In genomic region chr12:78951746-78952532, GRCh38 we compare ENCODE assay signal across 15 cellular contexts.
DNase-seq lines count a peak whose midpoint lies in the region; ATAC-seq, FAIRE-seq and TF ChIP-seq lines count a peak whose summit lies in the region.
"Had no signal": no experiment of that assay in that cellular context is flagged by ENCODE, and none has a peak within 500 bp of the region (broad histone marks: within the 10 kb centered on the region; RNA-seq: fewer than 3 reads in every experiment).

No MANE protein-coding gene starts in this region.

- no peak for FAIRE-seq in pancreas (lab: Jason Lieb, UNC)
- FAIRE-seq: K562, kidney had no signal

- ATAC-seq in pancreas (no peak), HG03045 (IDR thresholded peaks at IDR 0.05; ENCODE audit: unreplicated experiment) (no peak)
- ATAC-seq: K562 had no signal

- H3K27me3 ChIP-seq in spleen (replicated peaks in 1 of 7) (no peaks in the 10 kb centered on the region), pancreas (no peaks in the 10 kb centered on the region)
- H3K27me3 ChIP-seq: esophagus squamous epithelium, transverse colon had no signal

- H3K9me3 ChIP-seq in spleen (peaks cover 0 to 17% (median 3%) of the 10 kb centered on the region in 8 donors), pancreas (no peaks in the 10 kb centered on the region)
- H3K9me3 ChIP-seq: esophagus squamous epithelium, transverse colon had no signal

- H3K36me3 ChIP-seq in spleen (no peaks in the 10 kb centered on the region), pancreas (no peaks in the 10 kb centered on the region)
- H3K36me3 ChIP-seq: esophagus squamous epithelium, transverse colon had no signal

- intact Hi-C loops in spleen (cut with DNase I; ENCODE audit: low total_unique reads) (no loop called here), pancreas (cut with DNase I) (no loop called here)

- H3K27ac ChIP-seq in spleen: no peak overlapping the region
- no peak overlapping the region for H3K27ac ChIP-seq in pancreas
- H3K27ac ChIP-seq: esophagus squamous epithelium, transverse colon had no signal

- no peak overlapping the region for H3K4me3 ChIP-seq in spleen
- no peak overlapping the region for H3K4me3 ChIP-seq in pancreas
- H3K4me3 ChIP-seq: esophagus squamous epithelium, K562, transverse colon had no signal

- TF ChIP-seq POLR2A in spleen (IDR thresholded peaks at IDR 0.05): no peak

- DNase-seq in NCI-H2081 (lab: John Stamatoyannopoulos, UW) (peak; percentile 48 to 86), NCI-H2081 treated with DMSO at 0.1 percent for 48 hours (lab: John Stamatoyannopoulos, UW) (no peak), NCI-H446 (lab: John Stamatoyannopoulos, UW) (peak; percentile 58 to 78), cerebellar cortex (ENCODE audit: low spot score) (peak; percentile 85), superior temporal gyrus (ENCODE audit: extremely low spot score) (peak; percentile 48), spleen (no peak), pancreas (no peak)
- DNase-seq: ACHN, esophagus squamous epithelium, kidney, naive B cell, T-helper 2 cell, transverse colon had no signal

- TF ChIP-seq CTCF in spleen (IDR thresholded peaks at IDR 0.05 in 8 of 11, conservative IDR thresholded peaks at IDR 0.05 in 3 of 11) (no peak), pancreas (IDR thresholded peaks at IDR 0.05) (no peak)

- 79 to 88% (median 85%) methylated on average over 11 of the region's 11 CpGs for WGBS in spleen, 5 donors
- 66 to 77% methylated on average over 11 of the region's 11 CpGs for WGBS in pancreas, 2 donors

- H3K4me1 ChIP-seq in spleen: no peaks in the 10 kb centered on the region
- no peaks in the 10 kb centered on the region for H3K4me1 ChIP-seq in pancreas
- H3K4me1 ChIP-seq: esophagus squamous epithelium, transverse colon had no signal

Comparison
In these comparisons a context has a peak if more than half of its experiments do, and no peak if none do; other contexts are left out.
1. DNase-seq: peak in NCI-H2081 (2 of 2), NCI-H446 (2 of 2), cerebellar cortex (single experiment) and superior temporal gyrus (single experiment); none in NCI-H2081 treated with DMSO at 0.1 percent for 48 hours (single experiment), spleen (single experiment) and pancreas (0 of 6).